In the genomic region with DNA sequence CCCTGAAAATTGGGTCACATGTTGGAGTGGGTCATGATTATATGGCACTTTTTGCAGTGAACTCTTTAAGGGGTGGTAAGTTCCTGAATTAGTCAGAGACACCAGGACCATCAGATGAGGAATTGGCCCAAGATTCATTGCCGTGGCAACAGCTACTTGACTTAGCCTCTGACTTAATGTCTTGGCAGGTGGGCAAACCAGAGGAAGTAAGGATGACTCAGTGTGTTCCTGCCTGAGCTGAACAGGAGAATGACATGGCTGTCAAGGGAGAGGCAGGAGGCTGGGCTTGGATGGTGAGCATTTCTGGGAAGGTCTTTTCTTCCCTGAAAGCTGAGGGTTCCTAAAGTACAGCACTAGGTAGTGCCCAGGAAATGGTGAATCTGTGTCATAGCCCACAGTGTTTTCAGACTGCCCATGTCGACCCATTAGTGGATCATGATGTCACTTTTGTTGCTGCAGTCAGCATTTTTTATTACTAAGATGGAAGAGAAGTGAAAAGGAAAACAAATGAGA, we compare ENCODE assay signal across 9 cellular contexts.
DNase-seq lines count a peak whose midpoint lies in the region; ATAC-seq and TF ChIP-seq lines count a peak whose summit lies in the region.
"Had no signal": no experiment of that assay in that cellular context is flagged by ENCODE, and none has a peak within 500 bp of the region (broad histone marks: within the 10 kb centered on the region; RNA-seq: fewer than 3 reads in every experiment).

No MANE protein-coding gene starts in this region.

- no peak overlapping the region for H3K14ac ChIP-seq in H9 (ENCODE audit: insufficient read depth, low read length)

- no peak overlapping the region for H4K91ac ChIP-seq in H9 (ENCODE audit: insufficient read length, low read depth, low read length)

- no peaks in the 10 kb centered on the region for H3K23me2 ChIP-seq in H9 (ENCODE audit: insufficient read length, low read depth, low read length, poor library complexity, severe bottlenecking)

- WGBS in H9 (ENCODE audit: extremely low coverage, insufficient read length, low lambda C conversion rate) = no CpG with 5 or more reads among the region's 2 CpGs
- WGBS in heart right ventricle, 2 donors = 45 to 54% methylated on average over 2 of the region's 2 CpGs

- no peaks in the 10 kb centered on the region for H4K20me1 ChIP-seq in H9 (ENCODE audit: control insufficient read depth, insufficient read depth, insufficient read length)

- POLR2A ChIA-PET in activated CD8-positive, alpha-beta T cell treated with anti-CD3 and anti-CD28 coated beads, Interleukin-2, amount 10 ng/mL, durations not matched to agents 7 days and 5 days (lab: Charles Lee) = no interaction called here

- no peak overlapping the region for H3K56ac ChIP-seq in H9 (ENCODE audit: insufficient read length, low read depth, low read length)

- no peak overlapping the region for H2AFZ ChIP-seq in H9 (ENCODE audit: low read length)

- H3K4me3 ChIP-seq in AG09309 (ENCODE audit: control insufficient read depth, low read depth, low read length) (no peak overlapping the region), heart right ventricle (no peak overlapping the region)

- no peaks in the 10 kb centered on the region for H3K9me3 ChIP-seq in H9 (ENCODE audit: control insufficient read depth, low read depth, low read length)
- H3K9me3 ChIP-seq in heart right ventricle = no peaks in the 10 kb centered on the region

- no peaks in the 10 kb centered on the region for H3K36me3 ChIP-seq in heart right ventricle

- TF ChIP-seq CTCF in AG09309 (IDR thresholded peaks at IDR 0.05; ENCODE audit: control insufficient read depth, insufficient read depth, low read depth, low read length, missing control alignments) = no peak
- TF ChIP-seq CTCF in H9 (conservative IDR thresholded peaks at IDR 0.05) = no peak
- no peak for TF ChIP-seq CTCF in heart right ventricle (IDR thresholded peaks at IDR 0.05)
- TF ChIP-seq CTCF in nephron progenitor cell (IDR thresholded peaks at IDR 0.05) = no peak

- H3K27me3 ChIP-seq in H9 (ENCODE audit: insufficient read depth, low read length) (no peaks in the 10 kb centered on the region), heart right ventricle (no peaks in the 10 kb centered on the region)

- no peaks in the 10 kb centered on the region; the same call in 1 of the 2 replicates for H3K4me1 ChIP-seq in H9 (ENCODE audit: insufficient read depth, low read length)
- H3K4me1 ChIP-seq in heart right ventricle = peaks cover 0 to 27% (median 5%) of the 10 kb centered on the region in 9 donors

- H3K23ac ChIP-seq in H9 (ENCODE audit: insufficient read length, low read depth, low read length) = no peak overlapping the region

- H2BK120ac ChIP-seq in H9 (ENCODE audit: low read depth, low read length, poor library complexity, severe bottlenecking) = no peak overlapping the region

- no peak overlapping the region for H4K8ac ChIP-seq in H9 (replicated peaks; ENCODE audit: insufficient read length, low read depth, low read length)

- intact Hi-C loops in heart right ventricle (cut with DNase I) = no loop called here
- intact Hi-C loops in posterior cingulate gyrus (cut with DNase I) = no loop called here

- ATAC-seq in activated CD8-positive, alpha-beta T cell treated with anti-CD3 and anti-CD28 coated beads, Interleukin-2, amount 10 ng/mL, durations not matched to agents 7 days and 5 days = peak; percentile 86
- ATAC-seq in heart right ventricle (peak; percentile 78 to 94 (median 88)), GM19351 (IDR thresholded peaks at IDR 0.05; ENCODE audit: unreplicated experiment) (no peak)
- ATAC-seq in stimulated activated naive B cell treated with anti-CD40 and anti-IgM and Interleukin-4, amounts not matched to agents 10 μg/mL and 1 μg/mL and 100 μg/mL, for 72 hours (replicated peaks) = peak; percentile 80 to 94

- H3K9ac ChIP-seq in H9 (ENCODE audit: extremely low read depth, insufficient read length, low read length) = no peak overlapping the region

- H4K5ac ChIP-seq in H9 (ENCODE audit: insufficient read length, low read depth, low read length) = no peak overlapping the region

- H2AK5ac ChIP-seq in H9 (ENCODE audit: insufficient read length, low read length) = no peak overlapping the region

- H3T11ph ChIP-seq in H9 (ENCODE audit: low read length) = no peak overlapping the region

- no peak overlapping the region for H3K18ac ChIP-seq in H9 (ENCODE audit: insufficient read length, low read depth, low read length)

- no peak overlapping the region for H3K4ac ChIP-seq in H9 (ENCODE audit: low read depth, low read length)

- H3K27me3 Mint-ChIP-seq in H9 (ENCODE audit: low read depth) (peaks cover 2% of the 10 kb centered on the region; the same call in 1 of the 2 replicates), nephron progenitor cell (ENCODE audit: low read depth, poor library complexity) (peaks cover 14% of the 10 kb centered on the region)
- no peaks in the 10 kb centered on the region for H3K27me3 Mint-ChIP-seq in activated CD8-positive, alpha-beta T cell treated with anti-CD3 and anti-CD28 coated beads, Interleukin-2, amount 10 ng/mL, durations not matched to agents 7 days and 5 days (ENCODE audit: low read depth)
- H3K27me3 Mint-ChIP-seq in stimulated activated naive B cell treated with anti-CD40 and anti-IgM and Interleukin-4, amounts not matched to agents 10 μg/mL and 1 μg/mL and 100 μg/mL, for 72 hours = no peaks in the 10 kb centered on the region
- H3K27me3 Mint-ChIP-seq: dendritic cell treated with granulocyte-macrophage colony-stimulating factor and Interleukin-4, amounts not matched to agents 40 ng/mL and 50 ng/mL, for 4 days had no signal

- no peak overlapping the region for H2BK20ac ChIP-seq in H9 (ENCODE audit: low read depth, low read length, poor library complexity, severe bottlenecking)

- H3K79me2 ChIP-seq in H9 (ENCODE audit: insufficient read depth, low read length) = no peaks in the 10 kb centered on the region

- H3K4me3 Mint-ChIP-seq in H9 (no peak overlapping the region), nephron progenitor cell (no peak overlapping the region)
- H3K4me3 Mint-ChIP-seq in activated CD8-positive, alpha-beta T cell treated with anti-CD3 and anti-CD28 coated beads, Interleukin-2, amount 10 ng/mL, durations not matched to agents 7 days and 5 days = no peak overlapping the region
- no peak overlapping the region for H3K4me3 Mint-ChIP-seq in stimulated activated naive B cell treated with anti-CD40 and anti-IgM and Interleukin-4, amounts not matched to agents 10 μg/mL and 1 μg/mL and 100 μg/mL, for 72 hours
- H3K4me3 Mint-ChIP-seq: dendritic cell treated with granulocyte-macrophage colony-stimulating factor and Interleukin-4, amounts not matched to agents 40 ng/mL and 50 ng/mL, for 4 days had no signal

- H3K9me3 Mint-ChIP-seq in H9 (no peaks in the 10 kb centered on the region; a peak in 2 of 5 replicates), nephron progenitor cell (peaks cover 6% of the 10 kb centered on the region)
- H3K9me3 Mint-ChIP-seq in activated CD8-positive, alpha-beta T cell treated with anti-CD3 and anti-CD28 coated beads, Interleukin-2, amount 10 ng/mL, durations not matched to agents 7 days and 5 days (ENCODE audit: insufficient read depth) = no peaks in the 10 kb centered on the region
- H3K9me3 Mint-ChIP-seq in stimulated activated naive B cell treated with anti-CD40 and anti-IgM and Interleukin-4, amounts not matched to agents 10 μg/mL and 1 μg/mL and 100 μg/mL, for 72 hours = peaks cover 0 to 2% of the 10 kb centered on the region in 2 donors
- H3K9me3 Mint-ChIP-seq: dendritic cell treated with granulocyte-macrophage colony-stimulating factor and Interleukin-4, amounts not matched to agents 40 ng/mL and 50 ng/mL, for 4 days had no signal

- H3K36me3 Mint-ChIP-seq in H9 (ENCODE audit: insufficient read depth in 1 of 3, low read depth in 3 of 3) = no peaks in the 10 kb centered on the region
- H3K36me3 Mint-ChIP-seq in activated CD8-positive, alpha-beta T cell treated with anti-CD3 and anti-CD28 coated beads, Interleukin-2, amount 10 ng/mL, durations not matched to agents 7 days and 5 days (ENCODE audit: low read depth) = peaks cover 7% of the 10 kb centered on the region
- H3K36me3 Mint-ChIP-seq in stimulated activated naive B cell treated with anti-CD40 and anti-IgM and Interleukin-4, amounts not matched to agents 10 μg/mL and 1 μg/mL and 100 μg/mL, for 72 hours = no peaks in the 10 kb centered on the region
- peaks cover 7% of the 10 kb centered on the region for H3K36me3 Mint-ChIP-seq in nephron progenitor cell (ENCODE audit: low read depth)

- CTCF ChIA-PET in activated CD8-positive, alpha-beta T cell treated with anti-CD3 and anti-CD28 coated beads, Interleukin-2, amount 10 ng/mL, durations not matched to agents 7 days and 5 days (lab: Charles Lee) = no interaction called here

- H2BK12ac ChIP-seq in H9 (ENCODE audit: insufficient read length, low read depth, low read length) = no peak overlapping the region

- no peaks in the 10 kb centered on the region for H3K79me1 ChIP-seq in H9 (ENCODE audit: insufficient read depth, low read depth, low read length, poor library complexity, severe bottlenecking)

- H3K27ac ChIP-seq in H9 (ENCODE audit: insufficient read length, low read depth, low read length) (no peak overlapping the region), heart right ventricle (peak overlapping the region in 3 of 10 donors; percentile 12 to 54 (median 38))

- H3K27ac Mint-ChIP-seq in H9 (peak overlapping the region in 1 of 3 experiments; percentile 53; a peak in 1 of 7 replicates), nephron progenitor cell (no peak overlapping the region)
- H3K27ac Mint-ChIP-seq in activated CD8-positive, alpha-beta T cell treated with anti-CD3 and anti-CD28 coated beads, Interleukin-2, amount 10 ng/mL, durations not matched to agents 7 days and 5 days = peak overlapping the region; percentile 30
- H3K27ac Mint-ChIP-seq in stimulated activated naive B cell treated with anti-CD40 and anti-IgM and Interleukin-4, amounts not matched to agents 10 μg/mL and 1 μg/mL and 100 μg/mL, for 72 hours = no peak overlapping the region
- H3K27ac Mint-ChIP-seq: dendritic cell treated with granulocyte-macrophage colony-stimulating factor and Interleukin-4, amounts not matched to agents 40 ng/mL and 50 ng/mL, for 4 days had no signal

- H3K4me1 Mint-ChIP-seq in H9 = peaks cover 10 to 14% of the 10 kb centered on the region in 2 experiments
- H3K4me1 Mint-ChIP-seq in activated CD8-positive, alpha-beta T cell treated with anti-CD3 and anti-CD28 coated beads, Interleukin-2, amount 10 ng/mL, durations not matched to agents 7 days and 5 days (ENCODE audit: low read depth) = peaks cover 23% of the 10 kb centered on the region
- peaks cover 6 to 8% of the 10 kb centered on the region in 2 donors for H3K4me1 Mint-ChIP-seq in stimulated activated naive B cell treated with anti-CD40 and anti-IgM and Interleukin-4, amounts not matched to agents 10 μg/mL and 1 μg/mL and 100 μg/mL, for 72 hours
- H3K4me1 Mint-ChIP-seq in nephron progenitor cell = peaks cover 13% of the 10 kb centered on the region

- no peak overlapping the region for H2BK5ac ChIP-seq in H9 (ENCODE audit: insufficient read length, low read length)

- no peak overlapping the region for H3K4me2 ChIP-seq in H9 (ENCODE audit: insufficient read depth, insufficient read length, low read length)

- DNase-seq in AG09309 (ENCODE audit: low read depth) = peak; percentile 68
- DNase-seq in H9 = peak; percentile 57
- peak; percentile 44 for DNase-seq in activated CD8-positive, alpha-beta T cell treated with anti-CD3 and anti-CD28 coated beads, Interleukin-2, amount 10 ng/mL, durations not matched to agents 7 days and 5 days
- DNase-seq in heart right ventricle = peak in 1 of 2 donors; percentile 51
- DNase-seq in stimulated activated naive B cell treated with anti-CD40 and anti-IgM and Interleukin-4, amounts not matched to agents 10 μg/mL and 1 μg/mL and 100 μg/mL, for 72 hours = peak; percentile 17
- no peak for DNase-seq in posterior cingulate gyrus
- no peak for DNase-seq in nephron progenitor cell

- no peak overlapping the region for H2BK15ac ChIP-seq in H9 (ENCODE audit: low read depth, low read length)

Comparison
In these comparisons a context has a peak if more than half of its experiments do, and no peak if none do; other contexts are left out.
1. DNase-seq: peak in AG09309 (single experiment), H9 (single experiment), activated CD8-positive, alpha-beta T cell treated with anti-CD3 and anti-CD28 coated beads, Interleukin-2, amount 10 ng/mL, durations not matched to agents 7 days and 5 days (single experiment) and stimulated activated naive B cell treated with anti-CD40 and anti-IgM and Interleukin-4, amounts not matched to agents 10 μg/mL and 1 μg/mL and 100 μg/mL, for 72 hours (single experiment); none in posterior cingulate gyrus (0 of 10) and nephron progenitor cell (single experiment).